6 cellular contexts compared by ENCODE assay signal in genomic region chr14:78698991-78699390, GRCh38.
"Had no signal": no experiment of that assay in that cellular context is flagged by ENCODE, and none has a peak within 500 bp of the region (broad histone marks: within the 10 kb centered on the region; RNA-seq: fewer than 3 reads in every experiment).

No MANE protein-coding gene starts in this region.

- H3K36me3 Mint-ChIP-seq: IgD-negative memory B cell had no signal

- ATAC-seq: HepG2, K562 had no signal

- H3K4me1 Mint-ChIP-seq: IgD-negative memory B cell had no signal

- H3K4me3 ChIP-seq: K562 had no signal

- H3K9me3 Mint-ChIP-seq: IgD-negative memory B cell had no signal

- H3K27ac ChIP-seq: HL-60 had no signal

- H3K27ac Mint-ChIP-seq: IgD-negative memory B cell had no signal

- H3K27me3 Mint-ChIP-seq: IgD-negative memory B cell had no signal

- DNase-seq: IMR-90, KBM-7 had no signal

- H3K4me3 Mint-ChIP-seq: IgD-negative memory B cell had no signal
